1 cellular context compared by ENCODE assay signal in the genomic region with DNA sequence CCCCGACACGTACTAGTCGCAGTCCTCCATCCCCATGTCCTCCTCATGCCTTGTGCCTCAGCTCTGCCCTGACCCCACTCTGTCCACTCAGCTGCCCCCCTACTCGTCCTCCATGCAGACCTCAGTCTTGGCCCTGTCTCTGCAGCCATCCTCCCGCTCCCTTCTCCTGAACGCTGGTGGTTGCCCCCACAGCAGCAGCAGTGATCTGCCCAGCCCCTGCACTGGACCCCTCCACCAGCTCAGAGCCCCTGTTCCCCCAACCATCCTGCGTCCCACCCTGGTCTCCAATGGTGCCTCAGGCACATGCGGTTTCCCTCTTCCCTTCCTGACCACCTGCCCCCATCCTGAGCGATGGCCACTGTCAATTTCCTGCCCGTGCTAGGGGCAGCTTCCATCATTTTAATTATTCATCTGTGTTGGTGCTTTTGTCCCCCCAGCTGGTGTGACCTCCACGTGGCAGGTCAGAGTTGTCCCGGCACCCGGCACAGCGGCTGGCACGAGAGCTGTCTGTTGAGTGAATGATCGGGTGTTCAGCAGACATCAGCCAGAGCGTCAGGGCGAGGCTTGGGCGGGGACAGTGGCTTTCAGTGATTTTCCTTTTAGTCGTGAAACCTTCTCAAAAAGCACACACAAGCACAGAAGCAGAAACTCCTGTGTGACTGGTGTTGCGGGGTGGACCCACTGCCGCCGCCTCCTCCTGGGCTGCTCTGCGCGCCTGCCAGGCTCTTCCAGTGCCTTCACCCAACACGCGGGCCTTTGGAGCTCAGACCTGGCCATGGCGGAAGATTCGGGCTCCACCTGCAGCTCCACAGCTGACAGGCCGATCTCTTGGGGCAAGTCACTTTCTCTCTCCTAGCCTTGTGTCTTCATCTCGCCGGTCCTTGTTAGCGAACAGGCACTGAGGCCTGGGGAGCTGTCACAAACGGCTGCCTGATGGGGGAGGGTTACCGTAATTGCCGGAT.
TF ChIP-seq lines count a peak whose summit lies in the region.

No MANE protein-coding gene starts in this region.

TF ChIP-seq in H1, 55 proteins besides CTCF, POLR2A, EP300 and RAD21:
- peak in 1 of 2 experiments; percentile 44; a peak in 1 of 4 replicates for TF ChIP-seq SIN3A (conservative IDR thresholded peaks at IDR 0.05 in 1 of 2, IDR thresholded peaks at IDR 0.05 in 1 of 2; ENCODE audit: low read depth in 1 of 2, low read length in 2 of 2)
- no peak for TF ChIP-seq BCL11A (IDR thresholded peaks at IDR 0.05; ENCODE audit: low read depth in 2 of 2, low read length in 2 of 2)
- TF ChIP-seq, protein P1, sequence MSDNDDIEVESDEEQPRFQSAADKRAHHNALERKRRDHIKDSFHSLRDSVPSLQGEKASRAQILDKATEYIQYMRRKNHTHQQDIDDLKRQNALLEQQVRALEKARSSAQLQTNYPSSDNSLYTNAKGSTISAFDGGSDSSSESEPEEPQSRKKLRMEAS (IDR thresholded peaks at IDR 0.05), result no peak
- TF ChIP-seq SAP30 (IDR thresholded peaks at IDR 0.05; ENCODE audit: insufficient read depth, insufficient replicate concordance, low read length), result no peak
